In genomic region chr15:74829991-74830390, GRCh38 we compare ENCODE assay signal across 1 cellular context.
TF ChIP-seq lines count a peak whose summit lies in the region.

No MANE protein-coding gene starts in this region.

TF ChIP-seq in IMR-90, 13 proteins besides CTCF, POLR2A, EP300 and RAD21 (continued from another document):
- TF ChIP-seq SMC3 (IDR thresholded peaks at IDR 0.05; ENCODE audit: low read depth, low read length) = no peak
- no peak for TF ChIP-seq NFE2L2 (IDR thresholded peaks at IDR 0.05; ENCODE audit: low read depth, low read length)
- no peak for TF ChIP-seq BHLHE40 (IDR thresholded peaks at IDR 0.05; ENCODE audit: low read depth, low read length)
- TF ChIP-seq RFX5 (IDR thresholded peaks at IDR 0.05; ENCODE audit: low read depth, low read length) = no peak
- TF ChIP-seq RCOR1 (IDR thresholded peaks at IDR 0.05; ENCODE audit: insufficient replicate concordance, low read length) = no peak
TF ChIP-seq in IMR-90: peak in this region for 0.
